Comparison of ENCODE assay signal across 15 cellular contexts in genomic region chr7:29147821-29148220, GRCh38.
"Had no signal": no experiment of that assay in that cellular context is flagged by ENCODE, and none has a peak within 500 bp of the region (broad histone marks: within the 10 kb centered on the region; RNA-seq: fewer than 3 reads in every experiment).

No MANE protein-coding gene starts in this region.

- H3K9me3 ChIP-seq: thoracic aorta, uterus had no signal

- H2AFZ ChIP-seq: parathyroid adenoma had no signal

- H3K4me1 ChIP-seq: foreskin keratinocyte, parathyroid adenoma had no signal

- H3K4me3 Mint-ChIP-seq: activated naive CD8-positive, alpha-beta T cell; stimulated activated naive CD8-positive, alpha-beta T cell treated with anti-CD3 and anti-CD28 coated beads, Interleukin-15, amount 100 ng/mL, for 72 hours; T-helper 2 cell treated with Interferon-gamma antibody and Interleukin-4, amounts not matched to agents 5 μg/mL and 100 μg/mL, for 36 hours had no signal

- H3K36me3 ChIP-seq: thoracic aorta, uterus had no signal

- H3K36me3 Mint-ChIP-seq: activated naive CD8-positive, alpha-beta T cell had no signal

- H3K9me3 Mint-ChIP-seq: stimulated activated naive CD8-positive, alpha-beta T cell treated with anti-CD3 and anti-CD28 coated beads, Interleukin-15, amount 100 ng/mL, for 72 hours; T-helper 2 cell treated with Interferon-gamma antibody and Interleukin-4, amounts not matched to agents 5 μg/mL and 100 μg/mL, for 36 hours had no signal

- H3K79me2 ChIP-seq: parathyroid adenoma had no signal

- H3K9ac ChIP-seq: parathyroid adenoma had no signal

- DNase-seq: activated CD4-positive, alpha-beta T cell treated with anti-CD3 and anti-CD28 coated beads, Interleukin-2, amount 50 U/mL, for 4 hours; activated CD4-positive, CD25-positive, alpha-beta regulatory T cell treated with anti-CD3 and anti-CD28 coated beads, Interleukin-2, amount 50 U/mL, for 72 hours; activated gamma-delta T cell; activated T-cell treated with anti-CD3 and anti-CD28 coated beads, Interleukin-2, amount 50 U/mL, for 1 hour; amygdala; head of caudate nucleus; stimulated activated CD4-positive, alpha-beta T cell treated with anti-CD3 and anti-CD28 coated beads, Interleukin-12 subunit alpha, Interleukin-12 subunit beta, amount 100 ng/mL, for 4 hours; stimulated activated CD8-positive, alpha-beta memory T cell treated with anti-CD3 and anti-CD28 coated beads, Interleukin-4, amount 100 ng/mL, for 48 hours; stimulated activated naive CD8-positive, alpha-beta T cell treated with anti-CD3 and anti-CD28 coated beads, Interleukin-15, amount 100 ng/mL, for 72 hours had no signal

- ATAC-seq: stimulated activated naive CD8-positive, alpha-beta T cell treated with anti-CD3 and anti-CD28 coated beads, Interleukin-15, amount 100 ng/mL, for 72 hours had no signal

- H3K27ac ChIP-seq: foreskin keratinocyte, parathyroid adenoma, thoracic aorta had no signal

- H3K27me3 ChIP-seq: uterus had no signal

- H3K27ac Mint-ChIP-seq: activated naive CD8-positive, alpha-beta T cell; stimulated activated naive CD8-positive, alpha-beta T cell treated with anti-CD3 and anti-CD28 coated beads, Interleukin-15, amount 100 ng/mL, for 72 hours; T-helper 2 cell treated with Interferon-gamma antibody and Interleukin-4, amounts not matched to agents 5 μg/mL and 100 μg/mL, for 36 hours had no signal
